In the genomic region with DNA sequence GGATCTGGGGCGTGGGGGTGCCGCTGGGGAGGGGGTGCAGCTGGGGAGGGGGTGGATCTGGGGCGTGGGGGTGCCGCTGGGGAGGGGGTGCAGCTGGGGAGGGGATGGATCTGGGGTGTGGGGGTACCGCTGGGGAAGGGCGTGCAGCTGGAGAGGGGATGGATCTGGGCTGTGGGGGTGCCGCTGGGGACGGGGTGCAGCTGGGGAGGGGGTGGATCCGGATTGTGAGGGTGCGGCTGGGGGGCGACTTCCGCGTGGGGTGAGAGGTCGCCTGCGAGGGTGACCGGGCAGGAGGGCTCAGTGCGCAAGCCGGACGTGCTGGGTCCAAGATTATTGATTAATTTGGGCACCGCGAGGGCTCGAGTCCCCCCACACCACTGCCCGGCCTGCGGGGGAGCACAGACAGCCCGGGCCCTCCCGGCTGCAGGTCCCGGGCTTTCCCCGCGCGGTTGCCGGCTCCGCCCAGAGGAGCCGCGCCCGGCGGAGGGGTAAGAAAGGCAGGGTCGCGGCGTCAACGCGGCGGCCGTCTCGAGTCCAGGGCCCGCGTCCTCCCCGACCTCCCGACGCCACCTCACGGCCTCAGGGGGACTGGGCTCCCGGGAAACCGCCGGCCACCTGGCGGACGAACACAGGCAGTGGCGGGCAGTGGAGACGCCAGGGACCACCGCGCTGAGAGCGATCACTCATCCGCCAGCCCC, we compare ENCODE assay signal across 1 cellular context.
TF ChIP-seq lines count a peak whose summit lies in the region.

No MANE protein-coding gene starts in this region.

TF ChIP-seq in GM12878, 131 proteins besides CTCF, POLR2A, EP300 and RAD21 (continued from another document):
- TF ChIP-seq, protein P1, sequence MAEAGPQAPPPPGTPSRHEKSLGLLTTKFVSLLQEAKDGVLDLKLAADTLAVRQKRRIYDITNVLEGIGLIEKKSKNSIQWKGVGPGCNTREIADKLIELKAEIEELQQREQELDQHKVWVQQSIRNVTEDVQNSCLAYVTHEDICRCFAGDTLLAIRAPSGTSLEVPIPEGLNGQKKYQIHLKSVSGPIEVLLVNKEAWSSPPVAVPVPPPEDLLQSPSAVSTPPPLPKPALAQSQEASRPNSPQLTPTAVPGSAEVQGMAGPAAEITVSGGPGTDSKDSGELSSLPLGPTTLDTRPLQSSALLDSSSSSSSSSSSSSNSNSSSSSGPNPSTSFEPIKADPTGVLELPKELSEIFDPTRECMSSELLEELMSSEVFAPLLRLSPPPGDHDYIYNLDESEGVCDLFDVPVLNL (IDR thresholded peaks at IDR 0.05; ENCODE audit: low read depth, low read length) = no peak
- TF ChIP-seq NFIC (IDR thresholded peaks at IDR 0.05; ENCODE audit: low read depth, low read length) (no peak), CREM (IDR thresholded peaks at IDR 0.05; ENCODE audit: low read depth) (no peak), KDM1A (IDR thresholded peaks at IDR 0.05; ENCODE audit: borderline replicate concordance) (no peak), TCF7 (IDR thresholded peaks at IDR 0.05; ENCODE audit: borderline replicate concordance) (no peak), SREBF2 (IDR thresholded peaks at IDR 0.05; ENCODE audit: low read length) (no peak), BRCA1 (IDR thresholded peaks at IDR 0.05; ENCODE audit: low read depth, low read length) (no peak), NFYA (IDR thresholded peaks at IDR 0.05; ENCODE audit: borderline replicate concordance, low read depth, low read length) (no peak), HCFC1 (IDR thresholded peaks at IDR 0.05; ENCODE audit: low read length) (no peak), FOXM1 (IDR thresholded peaks at IDR 0.05; ENCODE audit: low read depth, low read length) (no peak), MAX (IDR thresholded peaks at IDR 0.05; ENCODE audit: low read depth, low read length) (no peak), MYB (IDR thresholded peaks at IDR 0.05; ENCODE audit: borderline replicate concordance, low read depth, low read length) (no peak), PAX8 (IDR thresholded peaks at IDR 0.05) (no peak), ZZZ3 (IDR thresholded peaks at IDR 0.05; ENCODE audit: control insufficient read depth, insufficient read length, low read depth) (no peak), TARDBP (IDR thresholded peaks at IDR 0.05; ENCODE audit: borderline replicate concordance) (no peak), SREBF1 (IDR thresholded peaks at IDR 0.05; ENCODE audit: low read length) (no peak), KLF5 (IDR thresholded peaks at IDR 0.05; ENCODE audit: partially characterized antibody) (no peak), HDAC2 (IDR thresholded peaks at IDR 0.05) (no peak), EGR1 (IDR thresholded peaks at IDR 0.05; ENCODE audit: borderline replicate concordance in 1 of 2, low read depth in 2 of 2, low read length in 2 of 2) (no peak), FOXK2 (IDR thresholded peaks at IDR 0.05) (no peak), ATF2 (IDR thresholded peaks at IDR 0.05; ENCODE audit: low read length) (no peak)
- TF ChIP-seq, protein P2, sequence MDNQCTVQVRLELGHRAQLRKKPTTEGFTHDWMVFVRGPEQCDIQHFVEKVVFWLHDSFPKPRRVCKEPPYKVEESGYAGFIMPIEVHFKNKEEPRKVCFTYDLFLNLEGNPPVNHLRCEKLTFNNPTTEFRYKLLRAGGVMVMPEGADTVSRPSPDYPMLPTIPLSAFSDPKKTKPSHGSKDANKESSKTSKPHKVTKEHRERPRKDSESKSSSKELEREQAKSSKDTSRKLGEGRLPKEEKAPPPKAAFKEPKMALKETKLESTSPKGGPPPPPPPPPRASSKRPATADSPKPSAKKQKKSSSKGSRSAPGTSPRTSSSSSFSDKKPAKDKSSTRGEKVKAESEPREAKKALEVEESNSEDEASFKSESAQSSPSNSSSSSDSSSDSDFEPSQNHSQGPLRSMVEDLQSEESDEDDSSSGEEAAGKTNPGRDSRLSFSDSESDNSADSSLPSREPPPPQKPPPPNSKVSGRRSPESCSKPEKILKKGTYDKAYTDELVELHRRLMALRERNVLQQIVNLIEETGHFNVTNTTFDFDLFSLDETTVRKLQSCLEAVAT (IDR thresholded peaks at IDR 0.05) = no peak
- TF ChIP-seq, protein P3, sequence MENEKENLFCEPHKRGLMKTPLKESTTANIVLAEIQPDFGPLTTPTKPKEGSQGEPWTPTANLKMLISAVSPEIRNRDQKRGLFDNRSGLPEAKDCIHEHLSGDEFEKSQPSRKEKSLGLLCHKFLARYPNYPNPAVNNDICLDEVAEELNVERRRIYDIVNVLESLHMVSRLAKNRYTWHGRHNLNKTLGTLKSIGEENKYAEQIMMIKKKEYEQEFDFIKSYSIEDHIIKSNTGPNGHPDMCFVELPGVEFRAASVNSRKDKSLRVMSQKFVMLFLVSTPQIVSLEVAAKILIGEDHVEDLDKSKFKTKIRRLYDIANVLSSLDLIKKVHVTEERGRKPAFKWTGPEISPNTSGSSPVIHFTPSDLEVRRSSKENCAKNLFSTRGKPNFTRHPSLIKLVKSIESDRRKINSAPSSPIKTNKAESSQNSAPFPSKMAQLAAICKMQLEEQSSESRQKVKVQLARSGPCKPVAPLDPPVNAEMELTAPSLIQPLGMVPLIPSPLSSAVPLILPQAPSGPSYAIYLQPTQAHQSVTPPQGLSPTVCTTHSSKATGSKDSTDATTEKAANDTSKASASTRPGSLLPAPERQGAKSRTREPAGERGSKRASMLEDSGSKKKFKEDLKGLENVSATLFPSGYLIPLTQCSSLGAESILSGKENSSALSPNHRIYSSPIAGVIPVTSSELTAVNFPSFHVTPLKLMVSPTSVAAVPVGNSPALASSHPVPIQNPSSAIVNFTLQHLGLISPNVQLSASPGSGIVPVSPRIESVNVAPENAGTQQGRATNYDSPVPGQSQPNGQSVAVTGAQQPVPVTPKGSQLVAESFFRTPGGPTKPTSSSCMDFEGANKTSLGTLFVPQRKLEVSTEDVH (IDR thresholded peaks at IDR 0.05; ENCODE audit: low read depth, partially characterized antibody) = no peak
